20 cellular contexts compared by ENCODE assay signal in genomic region chr11:112760378-112761060, GRCh38.
"Had no signal": no experiment of that assay in that cellular context is flagged by ENCODE, and none has a peak within 500 bp of the region (broad histone marks: within the 10 kb centered on the region; RNA-seq: fewer than 3 reads in every experiment).

No MANE protein-coding gene starts in this region.

- DNase-seq: activated CD4-positive, alpha-beta T cell treated with anti-CD3 and anti-CD28 coated beads for 48 hours; activated CD4-positive, alpha-beta T cell treated with anti-CD3 and anti-CD28 coated beads, Interleukin-2, amount 50 U/mL, for 48 hours; activated CD4-positive, CD25-positive, alpha-beta regulatory T cell treated with anti-CD3 and anti-CD28 coated beads, Interleukin-2, amount 50 U/mL, for 72 hours; activated CD8-positive, alpha-beta memory T cell treated with anti-CD3 and anti-CD28 coated beads, Interleukin-2, amount 10 ng/mL, durations not matched to agents 7 days and 5 days; activated effector memory CD4-positive, alpha-beta T cell treated with Interleukin-2 at 50 U/mL for 16 hours; activated naive CD4-positive, alpha-beta T cell; activated T-cell treated with anti-CD3 and anti-CD28 coated beads, Interleukin-2, amount 50 U/mL, for 24 hours; aorta; NCI-H1092; NCI-H1436; NCI-H1694 treated with DMSO at 0.1 percent for 48 hours; NCI-H2029 treated with DMSO at 0.1 percent for 48 hours; NCI-H510A treated with DMSO at 0.1 percent for 48 hours; NCI-H69; Peyer's patch; SHP77; T-helper 9 cell had no signal

- H3K27ac ChIP-seq: breast epithelium, KMS-11, Peyer's patch, SJSA1 had no signal
